8 cellular contexts compared by ENCODE assay signal in the genomic region with DNA sequence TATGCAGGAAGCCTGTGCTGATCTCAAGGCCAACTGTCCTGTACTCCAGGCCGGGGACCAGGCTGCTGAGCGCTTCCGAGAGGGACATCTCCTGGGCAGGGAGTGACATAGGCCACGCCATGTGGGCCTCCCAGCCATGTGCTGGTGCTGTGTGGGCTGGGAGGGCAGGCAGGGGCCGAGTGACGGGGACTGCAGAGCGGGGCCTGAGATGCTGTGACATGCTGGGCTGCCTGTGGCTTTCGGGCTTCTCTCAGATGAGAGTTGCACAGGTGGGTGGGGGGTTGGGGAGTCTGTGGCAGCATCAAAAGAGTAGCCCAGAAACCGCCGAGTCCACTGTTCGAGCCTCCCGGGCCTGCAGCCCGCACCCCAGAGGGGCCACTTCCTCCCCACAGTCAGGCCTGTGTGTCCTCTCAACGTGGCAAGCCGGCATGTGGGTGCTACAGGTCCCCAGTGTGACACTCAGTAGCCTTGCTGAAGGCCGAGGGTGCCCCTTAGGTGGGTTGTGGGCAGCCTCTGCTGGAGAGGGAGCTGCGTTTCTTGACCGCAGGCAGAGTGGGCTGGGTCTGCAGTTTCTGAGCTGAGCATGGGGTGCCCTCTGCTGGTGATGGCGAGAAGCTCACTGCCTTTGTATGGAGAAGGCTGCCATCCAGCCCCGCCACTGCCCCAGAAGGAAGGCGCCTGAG.
DNase-seq lines count a peak whose midpoint lies in the region; ATAC-seq, FAIRE-seq and TF ChIP-seq lines count a peak whose summit lies in the region.

No MANE protein-coding gene starts in this region.

- DNase-seq in DND-41 (peak; percentile 76), Kasumi-1 (lab: John Stamatoyannopoulos, UW) (peak; percentile 43 to 55), SK-MEL-5 (ENCODE audit: low read depth, low spot score) (peak; percentile 81), glutamatergic neuron (peak; percentile 93), pancreas (peak; percentile 59 to 92 (median 84)), thoracic aorta (ENCODE audit: low spot score) (peak; percentile 69)
- DNase-seq in activated naive CD4-positive, alpha-beta T cell treated with anti-CD3 and anti-CD28 coated beads, Interleukin-2, amount 10 ng/mL, durations not matched to agents 7 days and 5 days = peak; percentile 89

- in situ Hi-C loops in SK-MEL-5 (cut with HindIII; ENCODE audit: low pct_unique_long_range_greater_than_20kb, low sequenced_read_pairs) = no loop called here

- H3K9ac ChIP-seq in DND-41 (ENCODE audit: low read depth, low read length) = no peak overlapping the region

- peak; percentile 84 for ATAC-seq in DND-41 (ENCODE audit: insufficient read depth, low read depth)
- peak; percentile 64 to 82 (median 81) for ATAC-seq in pancreas
- ATAC-seq in thoracic aorta (ENCODE audit: insufficient number of reproducible peaks, low FRiP score, low read depth) = peak; percentile 78
- no peak for ATAC-seq in HG02870 (IDR thresholded peaks at IDR 0.05; ENCODE audit: unreplicated experiment)

- H3K4me2 ChIP-seq in DND-41 (ENCODE audit: insufficient read depth, low read length) = no peak overlapping the region

- TF ChIP-seq CTCF in DND-41 (IDR thresholded peaks at IDR 0.05; ENCODE audit: borderline replicate concordance, extremely low read depth, low read length, poor library complexity, severe bottlenecking) (peak; percentile 94), glutamatergic neuron (IDR thresholded peaks at IDR 0.05; ENCODE audit: partially characterized antibody, unreplicated experiment) (peak; percentile 97), pancreas (IDR thresholded peaks at IDR 0.05) (peak; percentile 79 to 93 (median 86)), thoracic aorta (IDR thresholded peaks at IDR 0.05) (peak; percentile 96)

- no peak overlapping the region for H3K27ac Mint-ChIP-seq in activated naive CD4-positive, alpha-beta T cell treated with anti-CD3 and anti-CD28 coated beads, Interleukin-2, amount 10 ng/mL, durations not matched to agents 7 days and 5 days
- no peak overlapping the region for H3K27ac Mint-ChIP-seq in glutamatergic neuron (ENCODE audit: unreplicated experiment)

- no peak overlapping the region for H3K4me3 Mint-ChIP-seq in activated naive CD4-positive, alpha-beta T cell treated with anti-CD3 and anti-CD28 coated beads, Interleukin-2, amount 10 ng/mL, durations not matched to agents 7 days and 5 days
- no peak overlapping the region for H3K4me3 Mint-ChIP-seq in glutamatergic neuron (ENCODE audit: unreplicated experiment)

- no peaks in the 10 kb centered on the region for H3K27me3 ChIP-seq in DND-41 (ENCODE audit: insufficient read depth, low read length, poor library complexity)
- no peaks in the 10 kb centered on the region for H3K27me3 ChIP-seq in pancreas
- H3K27me3 ChIP-seq in thoracic aorta (replicated peaks; ENCODE audit: insufficient read depth) = no peaks in the 10 kb centered on the region

- H3K9me3 Mint-ChIP-seq in activated naive CD4-positive, alpha-beta T cell treated with anti-CD3 and anti-CD28 coated beads, Interleukin-2, amount 10 ng/mL, durations not matched to agents 7 days and 5 days = no peaks in the 10 kb centered on the region
- peaks cover 19% of the 10 kb centered on the region for H3K9me3 Mint-ChIP-seq in glutamatergic neuron (ENCODE audit: unreplicated experiment)

- H3K9me3 ChIP-seq in DND-41 (ENCODE audit: insufficient read depth, low read length, severe bottlenecking) = no peaks in the 10 kb centered on the region
- no peaks in the 10 kb centered on the region for H3K9me3 ChIP-seq in pancreas
- H3K9me3 ChIP-seq in thoracic aorta = no peaks in the 10 kb centered on the region

- 58 to 61% methylated on average over 20 to 21 of the region's 21 CpGs for WGBS in pancreas, 2 donors

- no peak for FAIRE-seq in pancreas (lab: Jason Lieb, UNC)

- peaks cover 15% of the 10 kb centered on the region for H3K36me3 Mint-ChIP-seq in activated naive CD4-positive, alpha-beta T cell treated with anti-CD3 and anti-CD28 coated beads, Interleukin-2, amount 10 ng/mL, durations not matched to agents 7 days and 5 days
- H3K36me3 Mint-ChIP-seq in glutamatergic neuron (ENCODE audit: unreplicated experiment) = peaks cover 4% of the 10 kb centered on the region

- no peaks in the 10 kb centered on the region for H3K79me2 ChIP-seq in DND-41 (ENCODE audit: insufficient read depth, low read length)

- H3K27ac ChIP-seq in DND-41 (ENCODE audit: low read length) (no peak overlapping the region), pancreas (peak overlapping the region in 3 of 4 donors; percentile 37 to 54 (median 48)), thoracic aorta (peak overlapping the region; percentile 91 to 93)

- no peak overlapping the region for H3K4me3 ChIP-seq in DND-41 (ENCODE audit: low read depth in 1 of 2, low read length in 2 of 2)
- no peak overlapping the region for H3K4me3 ChIP-seq in pancreas
- H3K4me3 ChIP-seq in thoracic aorta = peak overlapping the region; percentile 50

- peaks cover 23% of the 10 kb centered on the region for H3K4me1 Mint-ChIP-seq in activated naive CD4-positive, alpha-beta T cell treated with anti-CD3 and anti-CD28 coated beads, Interleukin-2, amount 10 ng/mL, durations not matched to agents 7 days and 5 days
- H3K4me1 Mint-ChIP-seq in glutamatergic neuron (ENCODE audit: low read depth, unreplicated experiment) = peaks cover 16% of the 10 kb centered on the region

- intact Hi-C loops in pancreas (cut with DNase I) = loop anchor here (2.0 to 10.0 kb wide), 3 partner anchors 104 to 107 kb away; no protein-coding TSS in a partner anchor

- peaks cover 95% of the 10 kb centered on the region for H3K36me3 ChIP-seq in DND-41 (ENCODE audit: insufficient read depth, low read length)
- H3K36me3 ChIP-seq in pancreas = peaks cover 0 to 10% (median 0%) of the 10 kb centered on the region in 3 donors
- H3K36me3 ChIP-seq in thoracic aorta = peaks cover 32% of the 10 kb centered on the region

- H4K20me1 ChIP-seq in DND-41 (ENCODE audit: insufficient read depth, low read length) = peaks cover 41% of the 10 kb centered on the region

- H2AFZ ChIP-seq in DND-41 (ENCODE audit: low read depth, low read length) = no peak overlapping the region

- H3K27me3 Mint-ChIP-seq in activated naive CD4-positive, alpha-beta T cell treated with anti-CD3 and anti-CD28 coated beads, Interleukin-2, amount 10 ng/mL, durations not matched to agents 7 days and 5 days = no peaks in the 10 kb centered on the region
- peaks cover 12% of the 10 kb centered on the region for H3K27me3 Mint-ChIP-seq in glutamatergic neuron (ENCODE audit: unreplicated experiment)

- CTCF ChIA-PET in activated naive CD4-positive, alpha-beta T cell treated with anti-CD3 and anti-CD28 coated beads, Interleukin-2, amount 10 ng/mL, durations not matched to agents 7 days and 5 days (lab: Charles Lee) = interaction anchor here (0.7 to 10.7 kb wide), 19 partner anchors 9 to 325 kb away, joined by 3 to 247 read pairs (median 5); partner anchors contain the start of gene BCR

- no peaks in the 10 kb centered on the region for H3K4me1 ChIP-seq in DND-41 (ENCODE audit: insufficient read depth, low read length)
- peaks cover 0 to 11% (median 10%) of the 10 kb centered on the region in 3 donors for H3K4me1 ChIP-seq in pancreas
- H3K4me1 ChIP-seq in thoracic aorta (ENCODE audit: control insufficient read depth in 1 of 2, low read depth in 2 of 2) = peaks cover 28 to 59% of the 10 kb centered on the region in 2 donors
